8 cellular contexts compared by ENCODE assay signal in genomic region chr6:42260972-42261371, GRCh38. TPM values are rescaled to one million over a fixed set of nuclear protein-coding genes. Genes with fewer than 3 reads are reported as not detected.
DNase-seq lines count a peak whose midpoint lies in the region; ATAC-seq, FAIRE-seq and TF ChIP-seq lines count a peak whose summit lies in the region.

No MANE protein-coding gene starts in this region.

- POLR2A ChIA-PET in CD4-positive, alpha-beta memory T cell (lab: Charles Lee; ENCODE audit: partially characterized antibody), result interaction anchor here (0.8 to 1.1 kb wide), 3 partner anchors 192 to 300 kb away, joined by 3 read pairs; no protein-coding TSS in a partner anchor

- no peaks in the 10 kb centered on the region for H3K79me2 ChIP-seq in Karpas-422 (ENCODE audit: low read length)

- ATAC-seq in HG03521 (IDR thresholded peaks at IDR 0.05; ENCODE audit: unreplicated experiment), result no peak

- no peaks in the 10 kb centered on the region for H3K9me3 Mint-ChIP-seq in CD4-positive, alpha-beta memory T cell
- peaks cover 3% of the 10 kb centered on the region for H3K9me3 Mint-ChIP-seq in glutamatergic neuron (ENCODE audit: unreplicated experiment)

- WGBS in spleen, 5 donors, result 61 to 79% (median 65%) methylated on average over 7 to 11 of the region's 11 CpGs

- no peak overlapping the region for H2AFZ ChIP-seq in Karpas-422 (ENCODE audit: low read length)

- no peak for FAIRE-seq in GM12892 (lab: Jason Lieb, UNC)

- CTCF ChIA-PET in CD4-positive, alpha-beta memory T cell (lab: Charles Lee; ENCODE audit: partially characterized antibody), result interaction anchor here (0.9 to 2.7 kb wide), 12 partner anchors 8 to 291 kb away, joined by 3 to 38 read pairs (median 4); no protein-coding TSS in a partner anchor

- H3K4me1 Mint-ChIP-seq in CD4-positive, alpha-beta memory T cell, result peaks cover 0 to 8% (median 6%) of the 10 kb centered on the region in 4 donors
- peaks cover 4% of the 10 kb centered on the region for H3K4me1 Mint-ChIP-seq in glutamatergic neuron (ENCODE audit: low read depth, unreplicated experiment)

- no peaks in the 10 kb centered on the region for H3K27me3 Mint-ChIP-seq in CD4-positive, alpha-beta memory T cell
- peaks cover 10% of the 10 kb centered on the region for H3K27me3 Mint-ChIP-seq in glutamatergic neuron (ENCODE audit: unreplicated experiment)

- H3K36me3 Mint-ChIP-seq in CD4-positive, alpha-beta memory T cell, result peaks cover 34 to 55% of the 10 kb centered on the region in 2 donors
- no peaks in the 10 kb centered on the region for H3K36me3 Mint-ChIP-seq in glutamatergic neuron (ENCODE audit: unreplicated experiment)

- H3K27ac ChIP-seq in CD4-positive, alpha-beta memory T cell (ENCODE audit: low read depth, low read length), result no peak overlapping the region
- H3K27ac ChIP-seq in Karpas-422 (ENCODE audit: low read length), result no peak overlapping the region
- peak overlapping the region in 6 of 8 donors; percentile 8 to 71 (median 49) for H3K27ac ChIP-seq in spleen
- no peak overlapping the region for H3K27ac ChIP-seq in tibial artery

- no peaks in the 10 kb centered on the region for H3K27me3 ChIP-seq in CD4-positive, alpha-beta memory T cell (ENCODE audit: insufficient read depth, low read length)
- H3K27me3 ChIP-seq in Karpas-422 (ENCODE audit: low read length), result no peaks in the 10 kb centered on the region
- no peaks in the 10 kb centered on the region for H3K27me3 ChIP-seq in spleen (replicated peaks in 1 of 7)
- H3K27me3 ChIP-seq in tibial artery, result no peaks in the 10 kb centered on the region

- peak in 3 of 5 donors; percentile 11 to 25 (median 15) for DNase-seq in CD4-positive, alpha-beta memory T cell
- DNase-seq in Karpas-422, result peak; percentile 52
- DNase-seq in activated T-cell treated with anti-CD3 and anti-CD28 coated beads, Interleukin-2, amount 50 U/mL, for 1 hour, result peak; percentile 48
- peak; percentile 60 for DNase-seq in glutamatergic neuron
- no peak for DNase-seq in spleen
- DNase-seq in GM12892 (ENCODE audit: insufficient read length), result no peak
- DNase-seq in tibial artery, result no peak

- TF ChIP-seq CTCF in glutamatergic neuron (IDR thresholded peaks at IDR 0.05; ENCODE audit: partially characterized antibody, unreplicated experiment) (peak; percentile 63), spleen (IDR thresholded peaks at IDR 0.05 in 8 of 11, conservative IDR thresholded peaks at IDR 0.05 in 3 of 11) (peak in 7 of 11 experiments; percentile 30 to 72 (median 48)), tibial artery (IDR thresholded peaks at IDR 0.05) (peak in 1 of 2 experiments; percentile 45)

- TF ChIP-seq POLR2A in spleen (IDR thresholded peaks at IDR 0.05) (no peak), GM12892 (IDR thresholded peaks at IDR 0.05; ENCODE audit: low read depth, low read length) (no peak)

- peaks cover 35% of the 10 kb centered on the region for H3K36me3 ChIP-seq in CD4-positive, alpha-beta memory T cell (ENCODE audit: insufficient read depth, low read length)
- H3K36me3 ChIP-seq in Karpas-422 (ENCODE audit: insufficient read depth, low read length) (peaks cover 34% of the 10 kb centered on the region; the same call in 1 of the 2 replicates), spleen (peaks cover 0 to 56% (median 2%) of the 10 kb centered on the region in 6 donors), tibial artery (peaks cover 0 to 5% (median 2%) of the 10 kb centered on the region in 3 donors)

- H3K27ac Mint-ChIP-seq in CD4-positive, alpha-beta memory T cell, result peak overlapping the region in 1 of 7 donors; percentile 82
- H3K27ac Mint-ChIP-seq in glutamatergic neuron (ENCODE audit: unreplicated experiment), result no peak overlapping the region

- no peak overlapping the region for H3K9ac ChIP-seq in Karpas-422 (ENCODE audit: low read length)

- H3K9me3 ChIP-seq in CD4-positive, alpha-beta memory T cell (ENCODE audit: control insufficient read depth in 1 of 2, low read length in 2 of 2), result no peaks in the 10 kb centered on the region
- no peaks in the 10 kb centered on the region for H3K9me3 ChIP-seq in Karpas-422 (ENCODE audit: low read length)
- no peaks in the 10 kb centered on the region for H3K9me3 ChIP-seq in spleen
- no peaks in the 10 kb centered on the region for H3K9me3 ChIP-seq in tibial artery

- H4K20me1 ChIP-seq in Karpas-422 (ENCODE audit: insufficient read depth, low read depth, low read length), result no peaks in the 10 kb centered on the region

- H3K4me1 ChIP-seq in CD4-positive, alpha-beta memory T cell (ENCODE audit: insufficient read depth, low read length), result no peaks in the 10 kb centered on the region
- H3K4me1 ChIP-seq in Karpas-422 (ENCODE audit: low read length), result no peaks in the 10 kb centered on the region; the same call in 1 of the 2 replicates
- peaks cover 0 to 44% (median 17%) of the 10 kb centered on the region in 6 donors for H3K4me1 ChIP-seq in spleen
- H3K4me1 ChIP-seq in tibial artery, result peaks cover 0 to 8% (median 0%) of the 10 kb centered on the region in 4 donors

- no peak overlapping the region for H3K4me2 ChIP-seq in Karpas-422 (ENCODE audit: low read depth, low read length, poor library complexity, severe bottlenecking)

- intact Hi-C loops in CD4-positive, alpha-beta memory T cell (cut with micrococcal nuclease), result loop anchor here (1.0 to 2.0 kb wide), 2 partner anchors 272 to 286 kb away; no protein-coding TSS in a partner anchor
- intact Hi-C loops in spleen (cut with DNase I; ENCODE audit: low total_unique reads) (no loop called here), tibial artery (cut with DNase I; ENCODE audit: low total_unique reads) (no loop called here)

- peak overlapping the region in 1 of 8 donors; percentile 29 for H3K4me3 Mint-ChIP-seq in CD4-positive, alpha-beta memory T cell
- H3K4me3 Mint-ChIP-seq in glutamatergic neuron (ENCODE audit: unreplicated experiment), result no peak overlapping the region

- no peak overlapping the region for H3K4me3 ChIP-seq in CD4-positive, alpha-beta memory T cell (ENCODE audit: low read length in 2 of 2)
- no peak overlapping the region for H3K4me3 ChIP-seq in Karpas-422 (ENCODE audit: low read length)
- H3K4me3 ChIP-seq in spleen, result no peak overlapping the region
- no peak overlapping the region for H3K4me3 ChIP-seq in tibial artery

- no peaks in the 10 kb centered on the region for H3K9me2 ChIP-seq in Karpas-422 (replicated peaks; ENCODE audit: insufficient read depth, low read length)

RNA-seq across cellular contexts. Expression of gene MRPS10, which starts 43.3 kb away (rescaled TPM):
- total RNA-seq in CD4-positive, alpha-beta memory T cell, result 10 to 100 TPM; 22.6 to 25.1 TPM
- polyA plus RNA-seq in CD4-positive, alpha-beta memory T cell, result 10 to 100 TPM; 40.3 to 57.5 TPM
- total RNA-seq in Karpas-422 (2014; rRNA removed; shearing (Covaris generic); ENCODE audit: low replicate concordance), result 34.7 and 54.2 TPM in 2 replicates
- 25.9 TPM for total RNA-seq in glutamatergic neuron (ENCODE audit: unreplicated experiment)
- 10 to 100 TPM; 25.1 to 32.3 (median 27.7) TPM for total RNA-seq in spleen
- 10 to 100 TPM; 17.2 to 26.1 (median 18.0) TPM for polyA plus RNA-seq in spleen
- polyA plus RNA-seq in GM12892 (2012; ENCODE audit: missing spikeins), result 35.6 TPM

Comparison
In these comparisons a context has a peak if more than half of its experiments do, and no peak if none do; other contexts are left out.
1. DNase-seq: peak in CD4-positive, alpha-beta memory T cell (3 of 5), Karpas-422 (single experiment), activated T-cell treated with anti-CD3 and anti-CD28 coated beads, Interleukin-2, amount 50 U/mL, for 1 hour (single experiment) and glutamatergic neuron (single experiment); none in spleen (single experiment), GM12892 (single experiment) and tibial artery (0 of 2).
2. H3K27ac ChIP-seq: peak in spleen (6 of 8); none in CD4-positive, alpha-beta memory T cell (single experiment), Karpas-422 (single experiment) and tibial artery (0 of 2).